Comparison of ENCODE assay signal across 27 cellular contexts in genomic region chr10:97106207-97106606, GRCh38.
"Had no signal": no experiment of that assay in that cellular context is flagged by ENCODE, and none has a peak within 500 bp of the region (broad histone marks: within the 10 kb centered on the region; RNA-seq: fewer than 3 reads in every experiment).

No MANE protein-coding gene starts in this region.

- ATAC-seq: effector memory CD8-positive, alpha-beta T cell; esophagus mucosa; gastrocnemius medialis; left cardiac atrium; left lung; lower lobe of right lung had no signal

- H3K36me3 Mint-ChIP-seq: memory B cell had no signal

- H3K27ac ChIP-seq: colonic mucosa, epithelial cell of prostate, esophagus squamous epithelium, gastrocnemius medialis, heart right ventricle, left lung, lower lobe of right lung had no signal

- FAIRE-seq: endometrium, islet of Langerhans, keratinocyte had no signal

- H3K9me3 Mint-ChIP-seq: dendritic cell treated with granulocyte-macrophage colony-stimulating factor and Interleukin-4, amounts not matched to agents 40 ng/mL and 50 ng/mL, for 4 days; effector memory CD8-positive, alpha-beta T cell; endodermal cell; memory B cell had no signal

- H3K4me1 ChIP-seq: colonic mucosa, esophagus squamous epithelium, left lung, lower lobe of right lung had no signal

- H3K4me3 Mint-ChIP-seq: dendritic cell treated with granulocyte-macrophage colony-stimulating factor and Interleukin-4, amounts not matched to agents 40 ng/mL and 50 ng/mL, for 4 days; effector memory CD8-positive, alpha-beta T cell; endodermal cell; memory B cell had no signal

- H3K27ac Mint-ChIP-seq: dendritic cell treated with granulocyte-macrophage colony-stimulating factor and Interleukin-4, amounts not matched to agents 40 ng/mL and 50 ng/mL, for 4 days; effector memory CD8-positive, alpha-beta T cell; endodermal cell; memory B cell had no signal

- DNase-seq: colonic mucosa; cortex of kidney; effector CD8-positive, alpha-beta T cell; effector memory CD8-positive, alpha-beta T cell; endodermal cell; erythroblast; esophagus squamous epithelium; foreskin fibroblast; foreskin melanocyte; gastrocnemius medialis; glutamatergic neuron; head of caudate nucleus; heart right ventricle; hippocampal formation; left cardiac atrium; left lung; left ventricle myocardium superior; lower lobe of right lung; mesendoderm; midbrain had no signal

- H3K4me3 ChIP-seq: colonic mucosa, esophagus squamous epithelium, gastrocnemius medialis, heart right ventricle, left lung, lower lobe of right lung had no signal

- H3K36me3 ChIP-seq: colonic mucosa, esophagus squamous epithelium, gastrocnemius medialis, heart right ventricle, left lung, lower lobe of right lung had no signal

- H3K27me3 ChIP-seq: gastrocnemius medialis, heart right ventricle had no signal

- H3K4me1 Mint-ChIP-seq: endodermal cell, memory B cell had no signal

- H3K27me3 Mint-ChIP-seq: effector memory CD8-positive, alpha-beta T cell had no signal

- H3K9me3 ChIP-seq: colonic mucosa, esophagus squamous epithelium, gastrocnemius medialis, heart right ventricle, left lung, lower lobe of right lung had no signal
